1 cellular context compared by ENCODE assay signal in genomic region chr10:74882427-74882826, GRCh38.
TF ChIP-seq lines count a peak whose summit lies in the region.

No MANE protein-coding gene starts in this region.

TF ChIP-seq in endothelial cell of umbilical vein, 7 proteins besides CTCF, POLR2A, EP300 and RAD21:
- TF ChIP-seq MYC (IDR thresholded peaks at IDR 0.05; ENCODE audit: low read depth, low read length) (no peak), JUN (IDR thresholded peaks at IDR 0.05; ENCODE audit: borderline replicate concordance, insufficient read depth, insufficient read length, low read depth) (no peak), MAX (IDR thresholded peaks at IDR 0.05; ENCODE audit: insufficient read depth, insufficient read length) (no peak), EZH2 (IDR thresholded peaks at IDR 0.05; ENCODE audit: borderline replicate concordance, low read depth, low read length, severe bottlenecking) (no peak), POLR2AphosphoS5 (IDR thresholded peaks at IDR 0.05; ENCODE audit: insufficient read depth, low read depth, low read length) (no peak), GATA2 (IDR thresholded peaks at IDR 0.05; ENCODE audit: insufficient read depth, insufficient read length, low read depth, low read length) (no peak), FOS (IDR thresholded peaks at IDR 0.05; ENCODE audit: borderline replicate concordance, insufficient read depth, low read length) (no peak)
